In the genomic region with DNA sequence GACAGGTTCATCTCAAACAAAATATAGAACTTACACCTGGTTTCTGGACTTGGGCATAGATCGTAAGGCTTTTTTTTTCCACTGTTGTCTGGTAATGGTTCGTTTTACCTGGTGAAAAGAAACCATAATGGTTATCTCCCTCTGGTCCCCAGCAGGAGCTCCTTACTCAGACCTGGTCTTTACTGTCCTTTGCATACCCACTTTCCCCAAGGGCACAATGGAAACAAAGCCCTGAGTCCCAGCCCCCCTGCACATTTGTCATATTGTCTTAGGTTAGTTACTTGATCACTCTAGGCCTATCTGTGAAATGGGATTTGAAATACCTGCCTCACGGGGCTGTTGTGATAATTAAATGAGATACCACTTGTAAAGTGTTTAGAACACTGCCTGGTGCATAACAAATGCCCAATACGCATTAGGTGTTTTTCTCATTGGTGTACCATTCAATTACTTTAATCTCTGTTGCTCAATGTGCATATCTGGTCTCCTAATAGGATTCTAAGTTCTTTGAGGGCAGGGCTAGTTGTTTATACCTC, we compare ENCODE assay signal across 27 cellular contexts. TPM values are rescaled to one million over a fixed set of nuclear protein-coding genes. Genes with fewer than 3 reads are reported as not detected.
A peak's percentile ranks its signal among the peaks of the same experiment; 100 is the strongest.
DNase-seq lines count a peak whose midpoint lies in the region; ATAC-seq and TF ChIP-seq lines count a peak whose summit lies in the region.
"Had no signal": no experiment of that assay in that cellular context is flagged by ENCODE, and none has a peak within 500 bp of the region (broad histone marks: within the 10 kb centered on the region; RNA-seq: fewer than 3 reads in every experiment).

No MANE protein-coding gene starts in this region.

- no peak for DNase-seq in natural killer cell treated with Interleukin-12 subunit alpha and Interleukin-12 subunit beta and Interleukin-15 and Interleukin-18, amount 100 ng/mL, for 72 hours (ENCODE audit: low spot score)
- DNase-seq in natural killer cell = no peak
- no peak for DNase-seq in activated CD8-positive, alpha-beta T cell treated with anti-CD3 and anti-CD28 coated beads, Interleukin-2, amount 10 ng/mL, durations not matched to agents 7 days and 5 days
- no peak for DNase-seq in left cardiac atrium
- DNase-seq: adrenal gland; CD8-positive, alpha-beta T cell; DMS53; GF-D8; head of caudate nucleus; kidney glomerular epithelial cell; NCI-H1048; NCI-H187 treated with DMSO at 0.1 percent for 48 hours; NCI-H526 treated with DMSO at 0.1 percent for 48 hours; right lobe of liver; RPMI8226; stimulated activated CD4-positive, alpha-beta T cell treated with anti-CD3 and anti-CD28 coated beads, Interleukin-12 subunit alpha, Interleukin-12 subunit beta, amount 100 ng/mL, for 4 hours; stimulated activated CD4-positive, alpha-beta T cell treated with anti-CD3 and anti-CD28 coated beads, Interleukin-4, amount 100 ng/mL, for 4 hours; stomach; T-helper 9 cell; tibial artery had no signal

- H3K4me3 Mint-ChIP-seq in natural killer cell treated with Interleukin-12 subunit alpha and Interleukin-12 subunit beta and Interleukin-15 and Interleukin-18, amount 100 ng/mL, for 72 hours = peak overlapping the region; percentile 30
- no peak overlapping the region for H3K4me3 Mint-ChIP-seq in natural killer cell
- no peak overlapping the region for H3K4me3 Mint-ChIP-seq in activated CD8-positive, alpha-beta T cell treated with anti-CD3 and anti-CD28 coated beads, Interleukin-2, amount 10 ng/mL, durations not matched to agents 7 days and 5 days
- H3K4me3 Mint-ChIP-seq: brain; CD8-positive, alpha-beta T cell; neural progenitor cell had no signal

- POLR2A ChIA-PET in activated CD8-positive, alpha-beta T cell treated with anti-CD3 and anti-CD28 coated beads, Interleukin-2, amount 10 ng/mL, durations not matched to agents 7 days and 5 days (lab: Charles Lee) = interaction anchor here (0.9 to 3.8 kb wide), 3 partner anchors 10 to 27 kb away, joined by 3 to 19 read pairs (median 9); partner anchors contain the start of gene SLAMF1

- peaks cover 55 to 62% of the 10 kb centered on the region in 2 donors for H3K4me1 Mint-ChIP-seq in natural killer cell treated with Interleukin-12 subunit alpha and Interleukin-12 subunit beta and Interleukin-15 and Interleukin-18, amount 100 ng/mL, for 72 hours (ENCODE audit: low read depth in 2 of 2)
- peaks cover 17 to 22% of the 10 kb centered on the region in 2 donors for H3K4me1 Mint-ChIP-seq in natural killer cell
- peaks cover 76% of the 10 kb centered on the region for H3K4me1 Mint-ChIP-seq in activated CD8-positive, alpha-beta T cell treated with anti-CD3 and anti-CD28 coated beads, Interleukin-2, amount 10 ng/mL, durations not matched to agents 7 days and 5 days (ENCODE audit: low read depth)
- H3K4me1 Mint-ChIP-seq: brain, neural progenitor cell had no signal

- H3K27me3 Mint-ChIP-seq in natural killer cell treated with Interleukin-12 subunit alpha and Interleukin-12 subunit beta and Interleukin-15 and Interleukin-18, amount 100 ng/mL, for 72 hours = no peaks in the 10 kb centered on the region
- H3K27me3 Mint-ChIP-seq in natural killer cell (ENCODE audit: low read depth in 2 of 2) = peaks cover 0 to 6% of the 10 kb centered on the region in 2 donors
- no peaks in the 10 kb centered on the region for H3K27me3 Mint-ChIP-seq in activated CD8-positive, alpha-beta T cell treated with anti-CD3 and anti-CD28 coated beads, Interleukin-2, amount 10 ng/mL, durations not matched to agents 7 days and 5 days (ENCODE audit: low read depth)

- H3K36me3 Mint-ChIP-seq in natural killer cell treated with Interleukin-12 subunit alpha and Interleukin-12 subunit beta and Interleukin-15 and Interleukin-18, amount 100 ng/mL, for 72 hours = peaks cover 33% of the 10 kb centered on the region
- H3K36me3 Mint-ChIP-seq in natural killer cell = no peaks in the 10 kb centered on the region
- H3K36me3 Mint-ChIP-seq in activated CD8-positive, alpha-beta T cell treated with anti-CD3 and anti-CD28 coated beads, Interleukin-2, amount 10 ng/mL, durations not matched to agents 7 days and 5 days (ENCODE audit: low read depth) = peaks cover 79% of the 10 kb centered on the region
- H3K36me3 Mint-ChIP-seq: brain, neural progenitor cell had no signal

- ATAC-seq in natural killer cell treated with Interleukin-12 subunit alpha and Interleukin-12 subunit beta and Interleukin-15 and Interleukin-18, amount 100 ng/mL, for 72 hours = no peak
- ATAC-seq in natural killer cell (no peak), left cardiac atrium (no peak), GM19455 (IDR thresholded peaks at IDR 0.05; ENCODE audit: unreplicated experiment) (no peak), GM18517 (IDR thresholded peaks at IDR 0.05; ENCODE audit: unreplicated experiment) (no peak)
- no peak for ATAC-seq in activated CD8-positive, alpha-beta T cell treated with anti-CD3 and anti-CD28 coated beads, Interleukin-2, amount 10 ng/mL, durations not matched to agents 7 days and 5 days
- ATAC-seq: CD8-positive, alpha-beta T cell; right lobe of liver had no signal

- CTCF ChIA-PET in activated CD8-positive, alpha-beta T cell treated with anti-CD3 and anti-CD28 coated beads, Interleukin-2, amount 10 ng/mL, durations not matched to agents 7 days and 5 days (lab: Charles Lee) = interaction anchor here (0.7 to 7.2 kb wide), 25 partner anchors 8 to 217 kb away, joined by 3 to 84 read pairs (median 7); partner anchors contain the start of gene SLAMF1

- peak overlapping the region; percentile 55 to 60 for H3K27ac Mint-ChIP-seq in natural killer cell treated with Interleukin-12 subunit alpha and Interleukin-12 subunit beta and Interleukin-15 and Interleukin-18, amount 100 ng/mL, for 72 hours
- no peak overlapping the region for H3K27ac Mint-ChIP-seq in natural killer cell
- H3K27ac Mint-ChIP-seq in activated CD8-positive, alpha-beta T cell treated with anti-CD3 and anti-CD28 coated beads, Interleukin-2, amount 10 ng/mL, durations not matched to agents 7 days and 5 days = peak overlapping the region; percentile 30
- H3K27ac Mint-ChIP-seq: brain, neural progenitor cell had no signal

- TF ChIP-seq CTCF in natural killer cell (IDR thresholded peaks at IDR 0.05) = no peak

- intact Hi-C loops in natural killer cell (cut with micrococcal nuclease) = loop anchor here (2.0 kb wide), 1 partner anchor 55 kb away; no protein-coding TSS in a partner anchor
- intact Hi-C loops in left cardiac atrium (cut with DNase I) = no loop called here

- peaks cover 9% of the 10 kb centered on the region for H3K9me3 Mint-ChIP-seq in natural killer cell treated with Interleukin-12 subunit alpha and Interleukin-12 subunit beta and Interleukin-15 and Interleukin-18, amount 100 ng/mL, for 72 hours
- H3K9me3 Mint-ChIP-seq in natural killer cell = no peaks in the 10 kb centered on the region
- H3K9me3 Mint-ChIP-seq in activated CD8-positive, alpha-beta T cell treated with anti-CD3 and anti-CD28 coated beads, Interleukin-2, amount 10 ng/mL, durations not matched to agents 7 days and 5 days (ENCODE audit: insufficient read depth) = peaks cover 5% of the 10 kb centered on the region
- H3K9me3 Mint-ChIP-seq: brain had no signal

- TF ChIP-seq POLR2A in GM19099 (IDR thresholded peaks at IDR 0.05; ENCODE audit: extremely low read depth, insufficient read length, low read depth) = peak; percentile 13

RNA-seq across cellular contexts. Expression of gene SLAMF1, which starts 27.0 kb away (rescaled TPM):
- total RNA-seq in natural killer cell treated with Interleukin-12 subunit alpha and Interleukin-12 subunit beta and Interleukin-15 and Interleukin-18, amount 100 ng/mL, for 72 hours = 10 to 100 TPM; 52.1 to 86.2 TPM
- total RNA-seq in natural killer cell (1 to 10 TPM; 1.1 to 3.5 (median 2.1) TPM), left cardiac atrium (under 1 TPM; 0.91 to 0.94 TPM)
- total RNA-seq in activated CD8-positive, alpha-beta T cell treated with anti-CD3 and anti-CD28 coated beads, Interleukin-2, amount 10 ng/mL, durations not matched to agents 7 days and 5 days = 10 to 100 TPM; 48.5 to 50.1 TPM
- total RNA-seq: cerebellum, lung microvascular endothelial cell had no signal

RNA-seq across cellular contexts. Expression of gene CD84, which starts 40.5 kb away (rescaled TPM):
- total RNA-seq in natural killer cell treated with Interleukin-12 subunit alpha and Interleukin-12 subunit beta and Interleukin-15 and Interleukin-18, amount 100 ng/mL, for 72 hours = 10 to 100 TPM in 1 of 2 donors, 1 to 10 TPM in 1; 3.8 to 13.4 TPM
- total RNA-seq in natural killer cell (10 to 100 TPM; 11.1 to 56.7 (median 12.9) TPM), left cardiac atrium (1 to 10 TPM; 4.8 to 7.7 TPM)
- 10 to 100 TPM; 14.0 to 15.4 TPM for total RNA-seq in activated CD8-positive, alpha-beta T cell treated with anti-CD3 and anti-CD28 coated beads, Interleukin-2, amount 10 ng/mL, durations not matched to agents 7 days and 5 days
- total RNA-seq: lung microvascular endothelial cell had no signal

Comparison
In these comparisons a context has a peak if more than half of its experiments do, and no peak if none do; other contexts are left out.
1. H3K27ac Mint-ChIP-seq: peak in natural killer cell treated with Interleukin-12 subunit alpha and Interleukin-12 subunit beta and Interleukin-15 and Interleukin-18, amount 100 ng/mL, for 72 hours (2 of 2) and activated CD8-positive, alpha-beta T cell treated with anti-CD3 and anti-CD28 coated beads, Interleukin-2, amount 10 ng/mL, durations not matched to agents 7 days and 5 days (single experiment); none in natural killer cell (0 of 2).
2. RNA of gene SLAMF1, which starts 27.0 kb away (total RNA-seq): 52.1 to 86.2 TPM in natural killer cell treated with Interleukin-12 subunit alpha and Interleukin-12 subunit beta and Interleukin-15 and Interleukin-18, amount 100 ng/mL, for 72 hours and 48.5 to 50.1 TPM in activated CD8-positive, alpha-beta T cell treated with anti-CD3 and anti-CD28 coated beads, Interleukin-2, amount 10 ng/mL, durations not matched to agents 7 days and 5 days; 1.1 to 3.5 TPM in natural killer cell and 0.91 to 0.94 TPM in left cardiac atrium; every median in the first group is over 10 times any median in the second.